8 cellular contexts compared by ENCODE assay signal in genomic region chr11:129143335-129143734, GRCh38. TPM values are rescaled to one million over a fixed set of nuclear protein-coding genes. Genes with fewer than 3 reads are reported as not detected.
DNase-seq lines count a peak whose midpoint lies in the region; ATAC-seq and TF ChIP-seq lines count a peak whose summit lies in the region.

No MANE protein-coding gene starts in this region.

- peak; percentile 79 for DNase-seq in COLO829 (ENCODE audit: low spot score)
- DNase-seq in Panc1 (ENCODE audit: low read depth, low spot score) = peak; percentile 100
- DNase-seq in fibroblast of mammary gland (ENCODE audit: low read depth) = peak; percentile 99
- peak; percentile 98 for DNase-seq in non-pigmented ciliary epithelial cell (ENCODE audit: low read depth)
- no peak for DNase-seq in NCI-H345 (lab: John Stamatoyannopoulos, UW)
- no peak for DNase-seq in activated CD4-positive, alpha-beta T cell treated with anti-CD3 and anti-CD28 coated beads for 1 hour

- peak; percentile 100 for ATAC-seq in Panc1
- no peak for ATAC-seq in HG02623 (IDR thresholded peaks at IDR 0.05; ENCODE audit: unreplicated experiment)
- no peak for ATAC-seq in GM18861 (IDR thresholded peaks at IDR 0.05; ENCODE audit: unreplicated experiment)

- TF ChIP-seq CTCF in Panc1 (IDR thresholded peaks at IDR 0.05) = no peak
- TF ChIP-seq CTCF in fibroblast of mammary gland (conservative IDR thresholded peaks at IDR 0.05; ENCODE audit: control insufficient read depth, insufficient read depth, low read depth, low read length) = no peak

- POLR2A ChIA-PET in Panc1 (lab: Charles Lee) = no interaction called here

- in situ Hi-C loops in Panc1 (cut with HindIII; ENCODE audit: low pct_unique_long_range_greater_than_20kb, low sequenced_read_pairs) = no loop called here

- no peaks in the 10 kb centered on the region for H3K27me3 ChIP-seq in Panc1 (ENCODE audit: control insufficient read depth, insufficient read depth, low read length)

- H3K4me1 ChIP-seq in Panc1 (ENCODE audit: control insufficient read depth, insufficient read depth, low read length) = peaks cover 80% of the 10 kb centered on the region

- H3K4me3 ChIP-seq in Panc1 (ENCODE audit: low read depth in 2 of 2, low read length in 2 of 2) (peak overlapping the region; percentile 27 to 28), fibroblast of mammary gland (ENCODE audit: control insufficient read depth, low read depth, low read length) (no peak overlapping the region)

- no TSS peak for BruUV-seq in Panc1 (replicated peaks; lab: Mats Ljungman, UMichigan)

- peak overlapping the region; percentile 100 for H3K27ac ChIP-seq in Panc1 (ENCODE audit: low read length)

- H3K36me3 ChIP-seq in Panc1 (ENCODE audit: control insufficient read depth, insufficient read depth, low read length) = no peaks in the 10 kb centered on the region

- CTCF ChIA-PET in Panc1 (lab: Charles Lee) = no interaction called here

- intact Hi-C loops in Panc1 (cut with micrococcal nuclease; ENCODE audit: unreplicated experiment) = loop anchor here (10.0 kb wide), 2 partner anchors 51 to 131 kb away; partner anchors contain the start of gene ARHGAP32

- H3K9me3 ChIP-seq in Panc1 (ENCODE audit: control insufficient read depth, insufficient read depth, low read depth, low read length) = no peaks in the 10 kb centered on the region; the same call in 1 of the 2 replicates

RNA-seq across cellular contexts. Expression of gene ARHGAP32, which starts 48.8 kb away (rescaled TPM):
- 44.6 TPM for total RNA-seq in Panc1 (2021; ENCODE audit: unreplicated experiment)
- polyA plus RNA-seq in Panc1 (2012; ENCODE audit: insufficient read length) = 14.2 TPM

Comparison
In these comparisons a context has a peak if more than half of its experiments do, and no peak if none do; other contexts are left out.
1. DNase-seq: peak in COLO829 (single experiment), Panc1 (single experiment), fibroblast of mammary gland (single experiment) and non-pigmented ciliary epithelial cell (single experiment); none in NCI-H345 (single experiment) and activated CD4-positive, alpha-beta T cell treated with anti-CD3 and anti-CD28 coated beads for 1 hour (single experiment).